1 cellular context compared by ENCODE assay signal in the genomic region with DNA sequence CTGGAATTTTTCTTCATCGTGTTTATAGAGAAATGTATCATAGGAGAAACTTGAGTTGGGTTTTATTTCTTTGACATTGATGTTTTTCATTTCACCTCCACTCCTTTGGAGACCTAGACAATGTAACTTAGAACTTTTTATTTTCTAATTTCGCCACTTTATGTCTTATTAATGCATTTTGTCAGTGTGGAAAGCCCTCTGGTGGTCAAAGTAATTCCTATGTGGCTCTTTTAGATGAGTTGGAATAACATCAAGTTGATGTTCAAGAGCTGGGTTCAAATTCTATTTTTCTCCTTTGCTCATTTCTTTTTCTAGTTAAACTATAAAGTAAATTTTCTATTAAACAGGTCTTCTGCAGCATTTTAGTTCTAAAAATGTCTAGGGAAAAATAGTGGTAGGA.
TF ChIP-seq lines count a peak whose summit lies in the region.

No MANE protein-coding gene starts in this region.

TF ChIP-seq in GM23338, 12 proteins besides CTCF, POLR2A, EP300 and RAD21 (continued from another document):
- TF ChIP-seq, protein P1, sequence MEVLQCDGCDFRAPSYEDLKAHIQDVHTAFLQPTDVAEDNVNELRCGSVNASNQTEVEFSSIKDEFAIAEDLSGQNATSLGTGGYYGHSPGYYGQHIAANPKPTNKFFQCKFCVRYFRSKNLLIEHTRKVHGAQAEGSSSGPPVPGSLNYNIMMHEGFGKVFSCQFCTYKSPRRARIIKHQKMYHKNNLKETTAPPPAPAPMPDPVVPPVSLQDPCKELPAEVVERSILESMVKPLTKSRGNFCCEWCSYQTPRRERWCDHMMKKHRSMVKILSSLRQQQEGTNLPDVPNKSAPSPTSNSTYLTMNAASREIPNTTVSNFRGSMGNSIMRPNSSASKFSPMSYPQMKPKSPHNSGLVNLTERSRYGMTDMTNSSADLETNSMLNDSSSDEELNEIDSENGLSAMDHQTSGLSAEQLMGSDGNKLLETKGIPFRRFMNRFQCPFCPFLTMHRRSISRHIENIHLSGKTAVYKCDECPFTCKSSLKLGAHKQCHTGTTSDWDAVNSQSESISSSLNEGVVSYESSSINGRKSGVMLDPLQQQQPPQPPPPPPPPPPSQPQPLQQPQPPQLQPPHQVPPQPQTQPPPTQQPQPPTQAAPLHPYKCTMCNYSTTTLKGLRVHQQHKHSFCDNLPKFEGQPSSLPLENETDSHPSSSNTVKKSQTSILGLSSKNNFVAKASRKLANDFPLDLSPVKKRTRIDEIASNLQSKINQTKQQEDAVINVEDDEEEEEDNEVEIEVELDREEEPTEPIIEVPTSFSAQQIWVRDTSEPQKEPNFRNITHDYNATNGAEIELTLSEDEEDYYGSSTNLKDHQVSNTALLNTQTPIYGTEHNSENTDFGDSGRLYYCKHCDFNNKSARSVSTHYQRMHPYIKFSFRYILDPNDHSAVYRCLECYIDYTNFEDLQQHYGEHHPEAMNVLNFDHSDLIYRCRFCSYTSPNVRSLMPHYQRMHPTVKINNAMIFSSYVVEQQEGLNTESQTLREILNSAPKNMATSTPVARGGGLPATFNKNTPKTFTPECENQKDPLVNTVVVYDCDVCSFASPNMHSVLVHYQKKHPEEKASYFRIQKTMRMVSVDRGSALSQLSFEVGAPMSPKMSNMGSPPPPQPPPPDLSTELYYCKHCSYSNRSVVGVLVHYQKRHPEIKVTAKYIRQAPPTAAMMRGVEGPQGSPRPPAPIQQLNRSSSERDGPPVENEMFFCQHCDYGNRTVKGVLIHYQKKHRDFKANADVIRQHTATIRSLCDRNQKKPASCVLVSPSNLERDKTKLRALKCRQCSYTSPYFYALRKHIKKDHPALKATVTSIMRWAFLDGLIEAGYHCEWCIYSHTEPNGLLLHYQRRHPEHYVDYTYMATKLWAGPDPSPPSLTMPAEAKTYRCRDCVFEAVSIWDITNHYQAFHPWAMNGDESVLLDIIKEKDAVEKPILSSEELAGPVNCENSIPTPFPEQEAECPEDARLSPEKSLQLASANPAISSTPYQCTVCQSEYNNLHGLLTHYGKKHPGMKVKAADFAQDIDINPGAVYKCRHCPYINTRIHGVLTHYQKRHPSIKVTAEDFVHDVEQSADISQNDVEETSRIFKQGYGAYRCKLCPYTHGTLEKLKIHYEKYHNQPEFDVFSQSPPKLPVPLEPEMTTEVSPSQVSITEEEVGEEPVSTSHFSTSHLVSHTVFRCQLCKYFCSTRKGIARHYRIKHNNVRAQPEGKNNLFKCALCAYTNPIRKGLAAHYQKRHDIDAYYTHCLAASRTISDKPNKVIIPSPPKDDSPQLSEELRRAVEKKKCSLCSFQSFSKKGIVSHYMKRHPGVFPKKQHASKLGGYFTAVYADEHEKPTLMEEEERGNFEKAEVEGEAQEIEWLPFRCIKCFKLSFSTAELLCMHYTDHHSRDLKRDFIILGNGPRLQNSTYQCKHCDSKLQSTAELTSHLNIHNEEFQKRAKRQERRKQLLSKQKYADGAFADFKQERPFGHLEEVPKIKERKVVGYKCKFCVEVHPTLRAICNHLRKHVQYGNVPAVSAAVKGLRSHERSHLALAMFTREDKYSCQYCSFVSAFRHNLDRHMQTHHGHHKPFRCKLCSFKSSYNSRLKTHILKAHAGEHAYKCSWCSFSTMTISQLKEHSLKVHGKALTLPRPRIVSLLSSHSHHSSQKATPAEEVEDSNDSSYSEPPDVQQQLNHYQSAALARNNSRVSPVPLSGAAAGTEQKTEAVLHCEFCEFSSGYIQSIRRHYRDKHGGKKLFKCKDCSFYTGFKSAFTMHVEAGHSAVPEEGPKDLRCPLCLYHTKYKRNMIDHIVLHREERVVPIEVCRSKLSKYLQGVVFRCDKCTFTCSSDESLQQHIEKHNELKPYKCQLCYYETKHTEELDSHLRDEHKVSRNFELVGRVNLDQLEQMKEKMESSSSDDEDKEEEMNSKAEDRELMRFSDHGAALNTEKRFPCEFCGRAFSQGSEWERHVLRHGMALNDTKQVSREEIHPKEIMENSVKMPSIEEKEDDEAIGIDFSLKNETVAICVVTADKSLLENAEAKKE (CRISPR knock-in tag; IDR thresholded peaks at IDR 0.05), result no peak
- TF ChIP-seq EZH2 (IDR thresholded peaks at IDR 0.05; ENCODE audit: low read depth, unreplicated experiment) (no peak), POLR2AphosphoS5 (IDR thresholded peaks at IDR 0.05; ENCODE audit: low read depth) (no peak), ZNF114 (CRISPR knock-in tag; IDR thresholded peaks at IDR 0.05) (no peak), JUNB (IDR thresholded peaks at IDR 0.05; ENCODE audit: unreplicated experiment) (no peak)
- TF ChIP-seq, protein P2, sequence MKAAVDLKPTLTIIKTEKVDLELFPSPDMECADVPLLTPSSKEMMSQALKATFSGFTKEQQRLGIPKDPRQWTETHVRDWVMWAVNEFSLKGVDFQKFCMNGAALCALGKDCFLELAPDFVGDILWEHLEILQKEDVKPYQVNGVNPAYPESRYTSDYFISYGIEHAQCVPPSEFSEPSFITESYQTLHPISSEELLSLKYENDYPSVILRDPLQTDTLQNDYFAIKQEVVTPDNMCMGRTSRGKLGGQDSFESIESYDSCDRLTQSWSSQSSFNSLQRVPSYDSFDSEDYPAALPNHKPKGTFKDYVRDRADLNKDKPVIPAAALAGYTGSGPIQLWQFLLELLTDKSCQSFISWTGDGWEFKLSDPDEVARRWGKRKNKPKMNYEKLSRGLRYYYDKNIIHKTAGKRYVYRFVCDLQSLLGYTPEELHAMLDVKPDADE (IDR thresholded peaks at IDR 0.05), result no peak
- TF ChIP-seq, protein P3, sequence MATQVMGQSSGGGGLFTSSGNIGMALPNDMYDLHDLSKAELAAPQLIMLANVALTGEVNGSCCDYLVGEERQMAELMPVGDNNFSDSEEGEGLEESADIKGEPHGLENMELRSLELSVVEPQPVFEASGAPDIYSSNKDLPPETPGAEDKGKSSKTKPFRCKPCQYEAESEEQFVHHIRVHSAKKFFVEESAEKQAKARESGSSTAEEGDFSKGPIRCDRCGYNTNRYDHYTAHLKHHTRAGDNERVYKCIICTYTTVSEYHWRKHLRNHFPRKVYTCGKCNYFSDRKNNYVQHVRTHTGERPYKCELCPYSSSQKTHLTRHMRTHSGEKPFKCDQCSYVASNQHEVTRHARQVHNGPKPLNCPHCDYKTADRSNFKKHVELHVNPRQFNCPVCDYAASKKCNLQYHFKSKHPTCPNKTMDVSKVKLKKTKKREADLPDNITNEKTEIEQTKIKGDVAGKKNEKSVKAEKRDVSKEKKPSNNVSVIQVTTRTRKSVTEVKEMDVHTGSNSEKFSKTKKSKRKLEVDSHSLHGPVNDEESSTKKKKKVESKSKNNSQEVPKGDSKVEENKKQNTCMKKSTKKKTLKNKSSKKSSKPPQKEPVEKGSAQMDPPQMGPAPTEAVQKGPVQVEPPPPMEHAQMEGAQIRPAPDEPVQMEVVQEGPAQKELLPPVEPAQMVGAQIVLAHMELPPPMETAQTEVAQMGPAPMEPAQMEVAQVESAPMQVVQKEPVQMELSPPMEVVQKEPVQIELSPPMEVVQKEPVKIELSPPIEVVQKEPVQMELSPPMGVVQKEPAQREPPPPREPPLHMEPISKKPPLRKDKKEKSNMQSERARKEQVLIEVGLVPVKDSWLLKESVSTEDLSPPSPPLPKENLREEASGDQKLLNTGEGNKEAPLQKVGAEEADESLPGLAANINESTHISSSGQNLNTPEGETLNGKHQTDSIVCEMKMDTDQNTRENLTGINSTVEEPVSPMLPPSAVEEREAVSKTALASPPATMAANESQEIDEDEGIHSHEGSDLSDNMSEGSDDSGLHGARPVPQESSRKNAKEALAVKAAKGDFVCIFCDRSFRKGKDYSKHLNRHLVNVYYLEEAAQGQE (IDR thresholded peaks at IDR 0.05; ENCODE audit: unreplicated experiment), result no peak
